Comparison of ENCODE assay signal across 1 cellular context in the genomic region with DNA sequence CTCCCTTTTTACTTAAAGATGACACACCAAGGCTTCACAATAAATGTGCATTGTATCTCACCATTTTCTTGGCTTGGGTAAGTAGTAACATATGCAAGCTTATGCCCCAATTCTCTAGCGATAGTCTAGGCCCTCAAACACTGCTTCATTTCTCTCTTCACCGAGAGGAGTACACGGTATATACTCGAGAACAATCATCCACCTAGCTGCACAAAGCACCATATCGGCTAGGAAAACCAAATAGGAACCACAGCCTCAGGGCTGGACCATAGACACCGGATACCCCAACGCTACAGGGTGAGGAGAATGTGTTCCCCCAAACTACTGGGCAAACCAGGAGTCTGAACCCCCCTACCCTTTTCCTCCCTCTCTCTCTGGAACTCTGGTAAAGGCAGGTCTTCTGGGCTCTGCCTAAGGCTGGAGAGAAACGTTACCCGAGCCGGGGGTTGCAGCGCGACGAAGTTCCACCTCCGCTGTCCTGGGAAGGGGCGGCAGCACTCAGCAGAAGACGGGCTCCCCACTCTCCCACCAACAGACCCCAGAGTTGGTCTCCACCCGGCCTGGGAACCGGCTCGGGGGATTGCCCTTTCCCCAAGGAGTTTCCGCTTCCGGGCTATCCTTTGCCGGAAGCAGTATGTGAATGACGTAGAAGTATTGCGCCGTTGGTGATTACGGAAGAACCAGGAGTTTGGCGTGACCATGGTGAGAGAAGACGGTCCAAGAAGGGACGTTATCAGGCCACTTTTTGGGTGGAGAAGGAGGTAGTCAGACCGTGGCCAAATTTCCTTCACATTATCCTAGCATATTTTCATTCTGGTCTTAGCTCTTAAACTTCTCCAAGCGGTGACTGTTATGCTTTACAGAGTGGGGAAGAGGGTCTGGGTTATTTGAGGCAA.
TF ChIP-seq lines count a peak whose summit lies in the region.

A gene with protein sequence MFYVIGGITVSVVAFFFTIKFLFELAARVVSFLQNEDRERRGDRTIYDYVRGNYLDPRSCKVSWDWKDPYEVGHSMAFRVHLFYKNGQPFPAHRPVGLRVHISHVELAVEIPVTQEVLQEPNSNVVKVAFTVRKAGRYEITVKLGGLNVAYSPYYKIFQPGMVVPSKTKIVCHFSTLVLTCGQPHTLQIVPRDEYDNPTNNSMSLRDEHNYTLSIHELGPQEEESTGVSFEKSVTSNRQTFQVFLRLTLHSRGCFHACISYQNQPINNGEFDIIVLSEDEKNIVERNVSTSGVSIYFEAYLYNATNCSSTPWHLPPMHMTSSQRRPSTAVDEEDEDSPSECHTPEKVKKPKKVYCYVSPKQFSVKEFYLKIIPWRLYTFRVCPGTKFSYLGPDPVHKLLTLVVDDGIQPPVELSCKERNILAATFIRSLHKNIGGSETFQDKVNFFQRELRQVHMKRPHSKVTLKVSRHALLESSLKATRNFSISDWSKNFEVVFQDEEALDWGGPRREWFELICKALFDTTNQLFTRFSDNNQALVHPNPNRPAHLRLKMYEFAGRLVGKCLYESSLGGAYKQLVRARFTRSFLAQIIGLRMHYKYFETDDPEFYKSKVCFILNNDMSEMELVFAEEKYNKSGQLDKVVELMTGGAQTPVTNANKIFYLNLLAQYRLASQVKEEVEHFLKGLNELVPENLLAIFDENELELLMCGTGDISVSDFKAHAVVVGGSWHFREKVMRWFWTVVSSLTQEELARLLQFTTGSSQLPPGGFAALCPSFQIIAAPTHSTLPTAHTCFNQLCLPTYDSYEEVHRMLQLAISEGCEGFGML (minus strand): TSS at position 582 of the 896 bp plus-strand sequence. CDS start 27,465 bp downstream, outside the sequence.
A gene with protein sequence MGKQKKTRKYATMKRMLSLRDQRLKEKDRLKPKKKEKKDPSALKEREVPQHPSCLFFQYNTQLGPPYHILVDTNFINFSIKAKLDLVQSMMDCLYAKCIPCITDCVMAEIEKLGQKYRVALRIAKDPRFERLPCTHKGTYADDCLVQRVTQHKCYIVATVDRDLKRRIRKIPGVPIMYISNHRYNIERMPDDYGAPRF (plus strand): TSS at position 646 of the 896 bp plus-strand sequence. CDS start 54 bp downstream, at position 700.

TF ChIP-seq in GM12878, 131 proteins besides CTCF, POLR2A, EP300 and RAD21 (continued from another document and continues in another):
- TF ChIP-seq, protein P1, sequence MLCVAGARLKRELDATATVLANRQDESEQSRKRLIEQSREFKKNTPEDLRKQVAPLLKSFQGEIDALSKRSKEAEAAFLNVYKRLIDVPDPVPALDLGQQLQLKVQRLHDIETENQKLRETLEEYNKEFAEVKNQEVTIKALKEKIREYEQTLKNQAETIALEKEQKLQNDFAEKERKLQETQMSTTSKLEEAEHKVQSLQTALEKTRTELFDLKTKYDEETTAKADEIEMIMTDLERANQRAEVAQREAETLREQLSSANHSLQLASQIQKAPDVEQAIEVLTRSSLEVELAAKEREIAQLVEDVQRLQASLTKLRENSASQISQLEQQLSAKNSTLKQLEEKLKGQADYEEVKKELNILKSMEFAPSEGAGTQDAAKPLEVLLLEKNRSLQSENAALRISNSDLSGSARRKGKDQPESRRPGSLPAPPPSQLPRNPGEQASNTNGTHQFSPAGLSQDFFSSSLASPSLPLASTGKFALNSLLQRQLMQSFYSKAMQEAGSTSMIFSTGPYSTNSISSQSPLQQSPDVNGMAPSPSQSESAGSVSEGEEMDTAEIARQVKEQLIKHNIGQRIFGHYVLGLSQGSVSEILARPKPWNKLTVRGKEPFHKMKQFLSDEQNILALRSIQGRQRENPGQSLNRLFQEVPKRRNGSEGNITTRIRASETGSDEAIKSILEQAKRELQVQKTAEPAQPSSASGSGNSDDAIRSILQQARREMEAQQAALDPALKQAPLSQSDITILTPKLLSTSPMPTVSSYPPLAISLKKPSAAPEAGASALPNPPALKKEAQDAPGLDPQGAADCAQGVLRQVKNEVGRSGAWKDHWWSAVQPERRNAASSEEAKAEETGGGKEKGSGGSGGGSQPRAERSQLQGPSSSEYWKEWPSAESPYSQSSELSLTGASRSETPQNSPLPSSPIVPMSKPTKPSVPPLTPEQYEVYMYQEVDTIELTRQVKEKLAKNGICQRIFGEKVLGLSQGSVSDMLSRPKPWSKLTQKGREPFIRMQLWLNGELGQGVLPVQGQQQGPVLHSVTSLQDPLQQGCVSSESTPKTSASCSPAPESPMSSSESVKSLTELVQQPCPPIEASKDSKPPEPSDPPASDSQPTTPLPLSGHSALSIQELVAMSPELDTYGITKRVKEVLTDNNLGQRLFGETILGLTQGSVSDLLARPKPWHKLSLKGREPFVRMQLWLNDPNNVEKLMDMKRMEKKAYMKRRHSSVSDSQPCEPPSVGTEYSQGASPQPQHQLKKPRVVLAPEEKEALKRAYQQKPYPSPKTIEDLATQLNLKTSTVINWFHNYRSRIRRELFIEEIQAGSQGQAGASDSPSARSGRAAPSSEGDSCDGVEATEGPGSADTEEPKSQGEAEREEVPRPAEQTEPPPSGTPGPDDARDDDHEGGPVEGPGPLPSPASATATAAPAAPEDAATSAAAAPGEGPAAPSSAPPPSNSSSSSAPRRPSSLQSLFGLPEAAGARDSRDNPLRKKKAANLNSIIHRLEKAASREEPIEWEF (IDR thresholded peaks at IDR 0.05; ENCODE audit: insufficient replicate concordance, low read depth, low read length) = no peak
- TF ChIP-seq, protein P2, sequence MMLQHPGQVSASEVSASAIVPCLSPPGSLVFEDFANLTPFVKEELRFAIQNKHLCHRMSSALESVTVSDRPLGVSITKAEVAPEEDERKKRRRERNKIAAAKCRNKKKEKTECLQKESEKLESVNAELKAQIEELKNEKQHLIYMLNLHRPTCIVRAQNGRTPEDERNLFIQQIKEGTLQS (IDR thresholded peaks at IDR 0.05; ENCODE audit: borderline replicate concordance, extremely low read depth, low read depth, low read length) = peak; percentile 84; the same call in 1 of the 2 replicates
- peak; percentile 98 for TF ChIP-seq NBN (IDR thresholded peaks at IDR 0.05)
- TF ChIP-seq, protein P3, sequence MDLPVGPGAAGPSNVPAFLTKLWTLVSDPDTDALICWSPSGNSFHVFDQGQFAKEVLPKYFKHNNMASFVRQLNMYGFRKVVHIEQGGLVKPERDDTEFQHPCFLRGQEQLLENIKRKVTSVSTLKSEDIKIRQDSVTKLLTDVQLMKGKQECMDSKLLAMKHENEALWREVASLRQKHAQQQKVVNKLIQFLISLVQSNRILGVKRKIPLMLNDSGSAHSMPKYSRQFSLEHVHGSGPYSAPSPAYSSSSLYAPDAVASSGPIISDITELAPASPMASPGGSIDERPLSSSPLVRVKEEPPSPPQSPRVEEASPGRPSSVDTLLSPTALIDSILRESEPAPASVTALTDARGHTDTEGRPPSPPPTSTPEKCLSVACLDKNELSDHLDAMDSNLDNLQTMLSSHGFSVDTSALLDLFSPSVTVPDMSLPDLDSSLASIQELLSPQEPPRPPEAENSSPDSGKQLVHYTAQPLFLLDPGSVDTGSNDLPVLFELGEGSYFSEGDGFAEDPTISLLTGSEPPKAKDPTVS (IDR thresholded peaks at IDR 0.05; ENCODE audit: low read depth, low read length) = no peak
- TF ChIP-seq, protein P4, sequence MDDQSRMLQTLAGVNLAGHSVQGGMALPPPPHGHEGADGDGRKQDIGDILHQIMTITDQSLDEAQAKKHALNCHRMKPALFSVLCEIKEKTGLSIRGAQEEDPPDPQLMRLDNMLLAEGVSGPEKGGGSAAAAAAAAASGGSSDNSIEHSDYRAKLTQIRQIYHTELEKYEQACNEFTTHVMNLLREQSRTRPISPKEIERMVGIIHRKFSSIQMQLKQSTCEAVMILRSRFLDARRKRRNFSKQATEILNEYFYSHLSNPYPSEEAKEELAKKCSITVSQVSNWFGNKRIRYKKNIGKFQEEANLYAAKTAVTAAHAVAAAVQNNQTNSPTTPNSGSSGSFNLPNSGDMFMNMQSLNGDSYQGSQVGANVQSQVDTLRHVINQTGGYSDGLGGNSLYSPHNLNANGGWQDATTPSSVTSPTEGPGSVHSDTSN (IDR thresholded peaks at IDR 0.05; ENCODE audit: insufficient replicate concordance, low read depth, low read length) = no peak
- no peak for TF ChIP-seq NR2C2 (IDR thresholded peaks at IDR 0.05; ENCODE audit: borderline replicate concordance, control insufficient read depth, insufficient read length, low read depth)
- peak in 1 of 2 experiments; percentile 35; a peak in 1 of 4 replicates for TF ChIP-seq BHLHE40 (IDR thresholded peaks at IDR 0.05; ENCODE audit: borderline replicate concordance in 1 of 2, low read depth in 2 of 2, low read length in 1 of 2)
- TF ChIP-seq, protein P5, sequence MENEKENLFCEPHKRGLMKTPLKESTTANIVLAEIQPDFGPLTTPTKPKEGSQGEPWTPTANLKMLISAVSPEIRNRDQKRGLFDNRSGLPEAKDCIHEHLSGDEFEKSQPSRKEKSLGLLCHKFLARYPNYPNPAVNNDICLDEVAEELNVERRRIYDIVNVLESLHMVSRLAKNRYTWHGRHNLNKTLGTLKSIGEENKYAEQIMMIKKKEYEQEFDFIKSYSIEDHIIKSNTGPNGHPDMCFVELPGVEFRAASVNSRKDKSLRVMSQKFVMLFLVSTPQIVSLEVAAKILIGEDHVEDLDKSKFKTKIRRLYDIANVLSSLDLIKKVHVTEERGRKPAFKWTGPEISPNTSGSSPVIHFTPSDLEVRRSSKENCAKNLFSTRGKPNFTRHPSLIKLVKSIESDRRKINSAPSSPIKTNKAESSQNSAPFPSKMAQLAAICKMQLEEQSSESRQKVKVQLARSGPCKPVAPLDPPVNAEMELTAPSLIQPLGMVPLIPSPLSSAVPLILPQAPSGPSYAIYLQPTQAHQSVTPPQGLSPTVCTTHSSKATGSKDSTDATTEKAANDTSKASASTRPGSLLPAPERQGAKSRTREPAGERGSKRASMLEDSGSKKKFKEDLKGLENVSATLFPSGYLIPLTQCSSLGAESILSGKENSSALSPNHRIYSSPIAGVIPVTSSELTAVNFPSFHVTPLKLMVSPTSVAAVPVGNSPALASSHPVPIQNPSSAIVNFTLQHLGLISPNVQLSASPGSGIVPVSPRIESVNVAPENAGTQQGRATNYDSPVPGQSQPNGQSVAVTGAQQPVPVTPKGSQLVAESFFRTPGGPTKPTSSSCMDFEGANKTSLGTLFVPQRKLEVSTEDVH (IDR thresholded peaks at IDR 0.05; ENCODE audit: low read depth, partially characterized antibody) = peak; percentile 96
- TF ChIP-seq, protein P6, sequence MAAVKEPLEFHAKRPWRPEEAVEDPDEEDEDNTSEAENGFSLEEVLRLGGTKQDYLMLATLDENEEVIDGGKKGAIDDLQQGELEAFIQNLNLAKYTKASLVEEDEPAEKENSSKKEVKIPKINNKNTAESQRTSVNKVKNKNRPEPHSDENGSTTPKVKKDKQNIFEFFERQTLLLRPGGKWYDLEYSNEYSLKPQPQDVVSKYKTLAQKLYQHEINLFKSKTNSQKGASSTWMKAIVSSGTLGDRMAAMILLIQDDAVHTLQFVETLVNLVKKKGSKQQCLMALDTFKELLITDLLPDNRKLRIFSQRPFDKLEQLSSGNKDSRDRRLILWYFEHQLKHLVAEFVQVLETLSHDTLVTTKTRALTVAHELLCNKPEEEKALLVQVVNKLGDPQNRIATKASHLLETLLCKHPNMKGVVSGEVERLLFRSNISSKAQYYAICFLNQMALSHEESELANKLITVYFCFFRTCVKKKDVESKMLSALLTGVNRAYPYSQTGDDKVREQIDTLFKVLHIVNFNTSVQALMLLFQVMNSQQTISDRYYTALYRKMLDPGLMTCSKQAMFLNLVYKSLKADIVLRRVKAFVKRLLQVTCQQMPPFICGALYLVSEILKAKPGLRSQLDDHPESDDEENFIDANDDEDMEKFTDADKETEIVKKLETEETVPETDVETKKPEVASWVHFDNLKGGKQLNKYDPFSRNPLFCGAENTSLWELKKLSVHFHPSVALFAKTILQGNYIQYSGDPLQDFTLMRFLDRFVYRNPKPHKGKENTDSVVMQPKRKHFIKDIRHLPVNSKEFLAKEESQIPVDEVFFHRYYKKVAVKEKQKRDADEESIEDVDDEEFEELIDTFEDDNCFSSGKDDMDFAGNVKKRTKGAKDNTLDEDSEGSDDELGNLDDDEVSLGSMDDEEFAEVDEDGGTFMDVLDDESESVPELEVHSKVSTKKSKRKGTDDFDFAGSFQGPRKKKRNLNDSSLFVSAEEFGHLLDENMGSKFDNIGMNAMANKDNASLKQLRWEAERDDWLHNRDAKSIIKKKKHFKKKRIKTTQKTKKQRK (IDR thresholded peaks at IDR 0.05; ENCODE audit: low read depth, low read length) = no peak
- TF ChIP-seq, protein P7, sequence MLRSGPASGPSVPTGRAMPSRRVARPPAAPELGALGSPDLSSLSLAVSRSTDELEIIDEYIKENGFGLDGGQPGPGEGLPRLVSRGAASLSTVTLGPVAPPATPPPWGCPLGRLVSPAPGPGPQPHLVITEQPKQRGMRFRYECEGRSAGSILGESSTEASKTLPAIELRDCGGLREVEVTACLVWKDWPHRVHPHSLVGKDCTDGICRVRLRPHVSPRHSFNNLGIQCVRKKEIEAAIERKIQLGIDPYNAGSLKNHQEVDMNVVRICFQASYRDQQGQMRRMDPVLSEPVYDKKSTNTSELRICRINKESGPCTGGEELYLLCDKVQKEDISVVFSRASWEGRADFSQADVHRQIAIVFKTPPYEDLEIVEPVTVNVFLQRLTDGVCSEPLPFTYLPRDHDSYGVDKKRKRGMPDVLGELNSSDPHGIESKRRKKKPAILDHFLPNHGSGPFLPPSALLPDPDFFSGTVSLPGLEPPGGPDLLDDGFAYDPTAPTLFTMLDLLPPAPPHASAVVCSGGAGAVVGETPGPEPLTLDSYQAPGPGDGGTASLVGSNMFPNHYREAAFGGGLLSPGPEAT (IDR thresholded peaks at IDR 0.05; ENCODE audit: low read depth) = peak; percentile 91
- TF ChIP-seq GATAD2B (conservative IDR thresholded peaks at IDR 0.05; ENCODE audit: low read depth) = peak; percentile 42; the same call in 1 of the 2 replicates
- peak; percentile 73 for TF ChIP-seq MEF2B (IDR thresholded peaks at IDR 0.05; ENCODE audit: partially characterized antibody, poor library complexity, severe bottlenecking)
- no peak for TF ChIP-seq NR2F1 (conservative IDR thresholded peaks at IDR 0.05)
- no peak for TF ChIP-seq BCL11A (IDR thresholded peaks at IDR 0.05; ENCODE audit: low read depth, low read length)
- peak; percentile 84 for TF ChIP-seq KLF5 (IDR thresholded peaks at IDR 0.05; ENCODE audit: partially characterized antibody)
- TF ChIP-seq TBL1XR1 (IDR thresholded peaks at IDR 0.05; ENCODE audit: low read depth, low read length) = peak; percentile 70; the same call in 1 of the 2 replicates
- peak in 1 of 2 experiments; percentile 33; a peak in 1 of 3 replicates for TF ChIP-seq EGR1 (IDR thresholded peaks at IDR 0.05; ENCODE audit: borderline replicate concordance in 1 of 2, low read depth in 2 of 2, low read length in 2 of 2)
- TF ChIP-seq SMC3 (IDR thresholded peaks at IDR 0.05; ENCODE audit: borderline replicate concordance, low read length) = no peak
- TF ChIP-seq GABPA (IDR thresholded peaks at IDR 0.05; ENCODE audit: low read depth) = peak; percentile 99
- TF ChIP-seq RELA (IDR thresholded peaks at IDR 0.05; ENCODE audit: borderline replicate concordance, partially characterized antibody) = peak; percentile 86
- peak; percentile 95 for TF ChIP-seq SMAD5 (IDR thresholded peaks at IDR 0.05; ENCODE audit: low read depth)
- TF ChIP-seq, protein P8, sequence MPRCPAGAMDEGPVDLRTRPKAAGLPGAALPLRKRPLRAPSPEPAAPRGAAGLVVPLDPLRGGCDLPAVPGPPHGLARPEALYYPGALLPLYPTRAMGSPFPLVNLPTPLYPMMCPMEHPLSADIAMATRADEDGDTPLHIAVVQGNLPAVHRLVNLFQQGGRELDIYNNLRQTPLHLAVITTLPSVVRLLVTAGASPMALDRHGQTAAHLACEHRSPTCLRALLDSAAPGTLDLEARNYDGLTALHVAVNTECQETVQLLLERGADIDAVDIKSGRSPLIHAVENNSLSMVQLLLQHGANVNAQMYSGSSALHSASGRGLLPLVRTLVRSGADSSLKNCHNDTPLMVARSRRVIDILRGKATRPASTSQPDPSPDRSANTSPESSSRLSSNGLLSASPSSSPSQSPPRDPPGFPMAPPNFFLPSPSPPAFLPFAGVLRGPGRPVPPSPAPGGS (IDR thresholded peaks at IDR 0.05; ENCODE audit: borderline replicate concordance, insufficient read depth, low read depth, low read length, poor library complexity, severe bottlenecking) = no peak
- TF ChIP-seq SREBF2 (IDR thresholded peaks at IDR 0.05; ENCODE audit: low read length) = peak; percentile 68; the same call in 1 of the 2 replicates
- TF ChIP-seq YY1 (IDR thresholded peaks at IDR 0.05; ENCODE audit: low read depth, low read length) = peak; percentile 35; the same call in 1 of the 2 replicates
